9 cellular contexts compared by ENCODE assay signal in the genomic region with DNA sequence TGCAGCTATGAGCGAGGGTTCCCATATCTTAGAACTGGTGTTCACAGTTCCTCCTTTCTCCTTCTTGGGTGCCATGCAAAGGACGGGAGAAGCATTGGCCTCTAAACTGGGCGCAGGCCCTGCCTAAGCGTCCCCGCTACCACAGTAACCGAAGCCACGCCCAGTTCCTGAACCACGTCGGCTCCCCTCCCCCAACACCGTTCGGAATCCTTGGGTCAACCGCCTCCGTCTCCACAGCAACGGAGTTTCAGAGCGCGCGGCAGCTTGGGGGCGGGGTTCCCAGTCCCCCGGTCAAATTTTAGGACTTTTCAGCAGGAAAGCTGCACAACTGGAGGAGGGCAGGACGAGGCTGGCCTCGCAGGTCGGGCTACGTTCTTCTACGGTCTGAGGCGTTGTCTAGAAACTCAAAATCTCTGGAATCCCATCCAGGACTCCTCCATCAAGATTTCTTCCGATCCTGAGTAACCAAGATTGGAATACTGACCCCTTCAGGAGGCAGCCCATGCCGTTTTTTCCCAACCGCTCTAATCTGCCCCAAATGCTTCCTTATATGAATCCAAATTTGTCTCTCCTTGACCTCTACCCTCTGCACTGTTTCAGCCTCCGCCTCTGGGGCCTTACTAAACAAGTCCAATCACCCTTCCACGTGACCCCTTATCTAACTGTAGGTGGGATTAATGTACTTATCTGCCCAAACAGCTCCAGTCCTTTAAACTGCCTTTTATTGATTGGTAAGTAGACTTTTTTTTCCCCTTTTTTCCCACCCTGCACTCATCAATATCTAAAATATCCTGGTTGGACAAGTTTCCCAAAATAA. TPM values are rescaled to one million over a fixed set of nuclear protein-coding genes. Genes with fewer than 3 reads are reported as not detected.
A peak's percentile ranks its signal among the peaks of the same experiment; 100 is the strongest.
DNase-seq lines count a peak whose midpoint lies in the region; ATAC-seq, FAIRE-seq and TF ChIP-seq lines count a peak whose summit lies in the region.
"Had no signal": no experiment of that assay in that cellular context is flagged by ENCODE, and none has a peak within 500 bp of the region (broad histone marks: within the 10 kb centered on the region; RNA-seq: fewer than 3 reads in every experiment).

A gene (minus strand): TSS at position 146 of the 817 bp plus-strand sequence. CDS start 71 bp downstream, at position 75.

- peak within 1 kb of the TSS; percentile 68 for H3K9ac ChIP-seq in HUES6 (ENCODE audit: low read length)

- no peaks in the 10 kb centered on the region; the same call in 1 of the 2 replicates for H3K9me3 ChIP-seq in HUES6 (ENCODE audit: control insufficient read depth, insufficient read depth, low read depth, low read length)
- no peaks in the 10 kb centered on the region for H3K9me3 ChIP-seq in adrenal gland (replicated peaks in 1 of 3)

- H3K4me3 Mint-ChIP-seq in CD14-positive monocyte, result peak within 1 kb of the TSS; percentile 73 to 85

- peaks cover 14% of the 10 kb centered on the region; the same call in 1 of the 2 replicates for H3K4me1 ChIP-seq in HUES6 (ENCODE audit: control insufficient read depth, insufficient read depth, low read length)
- peaks cover 0 to 4% of the 10 kb centered on the region in 2 donors for H3K4me1 ChIP-seq in adrenal gland (replicated peaks in 1 of 2)

- H3K9me3 Mint-ChIP-seq in CD14-positive monocyte, result peaks cover 0 to 12% (median 4%) of the 10 kb centered on the region in 7 donors

- no peak for FAIRE-seq in HTR-8/SVneo (lab: Jason Lieb, UNC)
- FAIRE-seq: frontal cortex had no signal

- no peak for TF ChIP-seq POLR2A in adrenal gland (IDR thresholded peaks at IDR 0.05)

- no peaks in the 10 kb centered on the region for H3K27me3 ChIP-seq in HUES6 (ENCODE audit: control insufficient read depth, insufficient read depth, low read length)
- H3K27me3 ChIP-seq in adrenal gland, result peaks cover 6% of the 10 kb centered on the region

- H3K4me3 ChIP-seq in HUES6 (ENCODE audit: low read depth, low read length) (peak within 1 kb of the TSS; percentile 72), adrenal gland (peak within 1 kb of the TSS in 2 of 4 donors; percentile 13 to 30)

- peak within 1 kb of the TSS; percentile 59 for H3K27ac ChIP-seq in HUES6 (ENCODE audit: low read depth, low read length)
- H3K27ac ChIP-seq in adrenal gland, result no peak within 1 kb of the TSS

- H3K27ac Mint-ChIP-seq in CD14-positive monocyte, result peak within 1 kb of the TSS in 1 of 7 donors; percentile 76

- no peak for TF ChIP-seq CTCF in CD14-positive monocyte (IDR thresholded peaks at IDR 0.05)
- no peak for TF ChIP-seq CTCF in adrenal gland (IDR thresholded peaks at IDR 0.05)

- H3K36me3 ChIP-seq in HUES6 (ENCODE audit: control insufficient read depth, insufficient read depth, low read length), result no peaks in the 10 kb centered on the region
- H3K36me3 ChIP-seq in adrenal gland (replicated peaks in 1 of 2), result no peaks in the 10 kb centered on the region

- H3K36me3 Mint-ChIP-seq in CD14-positive monocyte, result no peaks in the 10 kb centered on the region

- DNase-seq in CD14-positive monocyte (ENCODE audit: low spot score), result no peak
- DNase-seq in adrenal gland, result peak; percentile 54 to 87 (median 75)
- DNase-seq in hypothalamus (lab: John Stamatoyannopoulos, UW), result peak in 37 of 51 donors; percentile 2 to 63 (median 22)
- DNase-seq in renal cortical epithelial cell (ENCODE audit: low read depth), result peak; percentile 74
- no peak for DNase-seq in HTR-8/SVneo (ENCODE audit: insufficient read length, low spot score)
- DNase-seq in T1000 (lab: John Stamatoyannopoulos, UW), result no peak

- no peak for ATAC-seq in HG03108 (IDR thresholded peaks at IDR 0.05; ENCODE audit: unreplicated experiment)

- peaks cover 12% of the 10 kb centered on the region for H3K4me1 Mint-ChIP-seq in CD14-positive monocyte

- intact Hi-C loops in CD14-positive monocyte (cut with micrococcal nuclease), result no loop called here
- intact Hi-C loops in adrenal gland (cut with DNase I), result no loop called here

- WGBS in adrenal gland, 4 donors, result 3 to 8% (median 6%) methylated on average over 17 to 30 of the region's 30 CpGs

- H3K27me3 Mint-ChIP-seq in CD14-positive monocyte (ENCODE audit: low read depth in 3 of 3), result peaks cover 6 to 9% (median 7%) of the 10 kb centered on the region in 3 donors

RNA-seq across cellular contexts. Expression of the gene that starts here (rescaled TPM):
- polyA plus RNA-seq in CD14-positive monocyte, result under 1 TPM; 0.26 to 0.87 TPM
- total RNA-seq in adrenal gland, result under 1 TPM in 7 of 8 donors, not detected in 1; 0.07 to 0.94 (median 0.39) TPM
- 1 to 10 TPM in 2 of 3 donors, under 1 TPM in 1; 0.26 to 1.8 (median 1.4) TPM for polyA plus RNA-seq in adrenal gland
- 1.4 and 14.6 TPM in 2 replicates for total RNA-seq in renal cortical epithelial cell

Comparison
In these comparisons a context has a peak if more than half of its experiments do, and no peak if none do; other contexts are left out.
1. DNase-seq: peak in adrenal gland (7 of 7), hypothalamus (37 of 51) and renal cortical epithelial cell (single experiment); none in CD14-positive monocyte (single experiment), HTR-8/SVneo (single experiment) and T1000 (single experiment).